Comparison of ENCODE assay signal across 13 cellular contexts in the genomic region with DNA sequence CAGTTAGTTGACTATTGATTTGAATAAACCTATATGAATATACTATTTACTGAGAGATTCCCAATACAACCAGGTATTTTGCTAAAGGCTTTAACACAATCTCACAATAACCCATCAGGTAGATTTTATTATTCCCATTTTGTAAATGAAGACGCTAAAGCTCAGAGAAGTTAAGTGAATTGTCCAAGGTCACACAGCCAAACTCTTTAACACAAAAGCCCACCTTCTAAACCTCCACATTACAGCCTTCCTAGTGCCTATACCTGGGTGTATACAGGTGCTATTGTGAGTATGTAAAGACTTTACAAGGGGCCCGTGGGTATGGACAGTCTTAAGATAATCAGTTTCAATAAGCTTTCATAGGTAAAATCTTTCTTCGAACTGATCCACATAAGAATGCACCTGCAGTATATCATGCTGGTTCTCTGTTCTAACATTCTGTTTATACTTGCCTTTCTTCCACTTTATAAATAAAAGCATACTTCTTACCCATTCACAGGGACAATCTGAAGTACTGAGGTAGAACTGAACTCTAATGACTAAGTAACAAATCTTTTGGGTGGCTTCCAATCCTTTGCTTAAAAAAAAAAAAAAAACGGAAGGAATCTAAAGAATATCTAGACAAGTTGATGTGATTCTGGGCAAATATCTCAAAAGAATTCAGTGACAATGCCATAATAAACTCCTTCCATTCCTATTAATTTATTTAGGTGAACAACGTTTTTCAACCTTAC.
"Had no signal": no experiment of that assay in that cellular context is flagged by ENCODE, and none has a peak within 500 bp of the region (broad histone marks: within the 10 kb centered on the region; RNA-seq: fewer than 3 reads in every experiment).

No MANE protein-coding gene starts in this region.

- H3K27ac ChIP-seq: ascending aorta, coronary artery, hepatocyte, ovary had no signal

- H2AFZ ChIP-seq: hepatocyte had no signal

- H3K4me3 ChIP-seq: ascending aorta, coronary artery, hepatocyte, ovary had no signal

- H3K27me3 ChIP-seq: ascending aorta, hepatocyte, ovary had no signal

- DNase-seq: activated B cell treated with CpG ODN at 0.5 μM for 24 hours; activated CD4-positive, alpha-beta T cell treated with anti-CD3 and anti-CD28 coated beads, Interleukin-2, amount 10 ng/mL, durations not matched to agents 7 days and 5 days; activated CD8-positive, alpha-beta memory T cell treated with anti-CD3 and anti-CD28 coated beads for 24 hours; activated T-cell treated with anti-CD3 and anti-CD28 coated beads for 4 hours; caudate nucleus; effector CD8-positive, alpha-beta T cell; ovary; stimulated activated CD4-positive, alpha-beta T cell treated with anti-CD3 and anti-CD28 coated beads, Interleukin-4, amount 100 ng/mL, for 24 hours; T-helper 2 cell had no signal

- H3K36me3 ChIP-seq: ovary had no signal

- ATAC-seq: activated naive CD4-positive, alpha-beta T cell treated with anti-CD3 and anti-CD28 coated beads, Interleukin-2, amount 50 U/mL, for 72 hours had no signal

- H3K4me2 ChIP-seq: hepatocyte had no signal

- H3K9me3 ChIP-seq: ascending aorta, ovary had no signal
